2 cellular contexts compared by ENCODE assay signal in the genomic region with DNA sequence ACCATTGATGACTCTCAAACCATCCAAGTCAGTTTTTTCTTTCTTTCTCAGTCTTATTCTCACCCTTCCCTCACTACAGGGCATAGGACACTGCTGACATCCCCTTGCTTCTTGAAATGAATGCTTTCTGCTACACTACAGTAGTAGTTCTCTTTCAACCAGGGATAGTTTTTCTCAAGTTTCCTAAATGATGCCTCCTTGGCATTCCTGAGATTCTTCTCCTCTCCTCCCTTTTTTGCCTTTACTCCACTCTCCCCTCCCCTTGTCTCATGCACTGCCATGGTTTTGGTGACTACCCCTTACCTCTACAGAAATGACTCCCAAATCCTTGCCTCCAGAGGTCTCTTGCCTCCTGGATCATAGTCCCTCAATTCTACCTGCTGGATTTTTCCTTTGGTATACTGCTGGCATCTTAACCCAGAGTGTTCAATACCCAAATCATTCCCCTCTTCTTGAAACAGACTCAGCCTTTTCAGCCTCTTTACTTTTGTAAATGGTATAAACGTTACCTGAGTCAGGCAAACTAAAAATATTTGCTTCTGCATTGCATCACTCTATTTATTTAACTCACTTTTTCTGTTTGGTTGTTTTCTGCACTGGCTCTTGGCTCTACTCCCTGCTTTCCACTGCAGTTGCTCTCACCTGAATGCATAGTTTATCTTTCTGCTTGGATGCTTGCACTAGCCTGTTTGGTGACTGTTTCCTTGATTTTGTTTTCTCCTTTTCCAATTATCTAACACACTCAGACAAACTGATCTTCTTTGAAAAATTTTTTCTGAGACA.
TF ChIP-seq lines count a peak whose summit lies in the region.

No MANE protein-coding gene starts in this region.

TF ChIP-seq in GM23338, 12 proteins besides CTCF, POLR2A, EP300 and RAD21 (continues in another document):
- no peak for TF ChIP-seq EZH2 (IDR thresholded peaks at IDR 0.05; ENCODE audit: low read depth, unreplicated experiment)
- no peak for TF ChIP-seq ZNF114 (CRISPR knock-in tag; IDR thresholded peaks at IDR 0.05)
- no peak for TF ChIP-seq REST (IDR thresholded peaks at IDR 0.05; ENCODE audit: unreplicated experiment)
- no peak for TF ChIP-seq ZNF462 (CRISPR knock-in tag; IDR thresholded peaks at IDR 0.05)
- TF ChIP-seq, protein P1, sequence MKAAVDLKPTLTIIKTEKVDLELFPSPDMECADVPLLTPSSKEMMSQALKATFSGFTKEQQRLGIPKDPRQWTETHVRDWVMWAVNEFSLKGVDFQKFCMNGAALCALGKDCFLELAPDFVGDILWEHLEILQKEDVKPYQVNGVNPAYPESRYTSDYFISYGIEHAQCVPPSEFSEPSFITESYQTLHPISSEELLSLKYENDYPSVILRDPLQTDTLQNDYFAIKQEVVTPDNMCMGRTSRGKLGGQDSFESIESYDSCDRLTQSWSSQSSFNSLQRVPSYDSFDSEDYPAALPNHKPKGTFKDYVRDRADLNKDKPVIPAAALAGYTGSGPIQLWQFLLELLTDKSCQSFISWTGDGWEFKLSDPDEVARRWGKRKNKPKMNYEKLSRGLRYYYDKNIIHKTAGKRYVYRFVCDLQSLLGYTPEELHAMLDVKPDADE (IDR thresholded peaks at IDR 0.05), result no peak
- TF ChIP-seq POLR2AphosphoS5 (IDR thresholded peaks at IDR 0.05; ENCODE audit: low read depth), result no peak
- TF ChIP-seq NANOG (IDR thresholded peaks at IDR 0.05; ENCODE audit: borderline replicate concordance), result no peak

TF ChIP-seq in H1, 55 proteins besides CTCF, POLR2A, EP300 and RAD21:
- peak; percentile 86 for TF ChIP-seq TEAD4 (IDR thresholded peaks at IDR 0.05; ENCODE audit: low read depth, low read length)
- no peak for TF ChIP-seq SAP30 (IDR thresholded peaks at IDR 0.05; ENCODE audit: insufficient read depth, insufficient replicate concordance, low read length)
- no peak for TF ChIP-seq JUND (IDR thresholded peaks at IDR 0.05; ENCODE audit: low read length)
